In genomic region chr7:3195160-3195559, GRCh38 we compare ENCODE assay signal across 1 cellular context.
TF ChIP-seq lines count a peak whose summit lies in the region.

No MANE protein-coding gene starts in this region.

TF ChIP-seq in GM23338, 12 proteins besides CTCF, POLR2A, EP300 and RAD21 (continued from another document):
- no peak for TF ChIP-seq ZNF462 (CRISPR knock-in tag; IDR thresholded peaks at IDR 0.05)
- no peak for TF ChIP-seq POLR2AphosphoS5 (IDR thresholded peaks at IDR 0.05; ENCODE audit: low read depth)
- no peak for TF ChIP-seq STAT1 (IDR thresholded peaks at IDR 0.05; ENCODE audit: unreplicated experiment)
- TF ChIP-seq, protein P1, sequence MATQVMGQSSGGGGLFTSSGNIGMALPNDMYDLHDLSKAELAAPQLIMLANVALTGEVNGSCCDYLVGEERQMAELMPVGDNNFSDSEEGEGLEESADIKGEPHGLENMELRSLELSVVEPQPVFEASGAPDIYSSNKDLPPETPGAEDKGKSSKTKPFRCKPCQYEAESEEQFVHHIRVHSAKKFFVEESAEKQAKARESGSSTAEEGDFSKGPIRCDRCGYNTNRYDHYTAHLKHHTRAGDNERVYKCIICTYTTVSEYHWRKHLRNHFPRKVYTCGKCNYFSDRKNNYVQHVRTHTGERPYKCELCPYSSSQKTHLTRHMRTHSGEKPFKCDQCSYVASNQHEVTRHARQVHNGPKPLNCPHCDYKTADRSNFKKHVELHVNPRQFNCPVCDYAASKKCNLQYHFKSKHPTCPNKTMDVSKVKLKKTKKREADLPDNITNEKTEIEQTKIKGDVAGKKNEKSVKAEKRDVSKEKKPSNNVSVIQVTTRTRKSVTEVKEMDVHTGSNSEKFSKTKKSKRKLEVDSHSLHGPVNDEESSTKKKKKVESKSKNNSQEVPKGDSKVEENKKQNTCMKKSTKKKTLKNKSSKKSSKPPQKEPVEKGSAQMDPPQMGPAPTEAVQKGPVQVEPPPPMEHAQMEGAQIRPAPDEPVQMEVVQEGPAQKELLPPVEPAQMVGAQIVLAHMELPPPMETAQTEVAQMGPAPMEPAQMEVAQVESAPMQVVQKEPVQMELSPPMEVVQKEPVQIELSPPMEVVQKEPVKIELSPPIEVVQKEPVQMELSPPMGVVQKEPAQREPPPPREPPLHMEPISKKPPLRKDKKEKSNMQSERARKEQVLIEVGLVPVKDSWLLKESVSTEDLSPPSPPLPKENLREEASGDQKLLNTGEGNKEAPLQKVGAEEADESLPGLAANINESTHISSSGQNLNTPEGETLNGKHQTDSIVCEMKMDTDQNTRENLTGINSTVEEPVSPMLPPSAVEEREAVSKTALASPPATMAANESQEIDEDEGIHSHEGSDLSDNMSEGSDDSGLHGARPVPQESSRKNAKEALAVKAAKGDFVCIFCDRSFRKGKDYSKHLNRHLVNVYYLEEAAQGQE (IDR thresholded peaks at IDR 0.05; ENCODE audit: unreplicated experiment), result no peak
- no peak for TF ChIP-seq CREB1 (CRISPR knock-in tag; IDR thresholded peaks at IDR 0.05; ENCODE audit: low read depth)
- no peak for TF ChIP-seq ZNF331 (CRISPR knock-in tag; IDR thresholded peaks at IDR 0.05; ENCODE audit: low read depth)
